In genomic region chr3:49929333-49930240, GRCh38 we compare ENCODE assay signal across 1 cellular context.
TF ChIP-seq lines count a peak whose summit lies in the region.

MON1A (minus strand) TSS chr3:49929811; CDS start chr3:49913346, 16,465 bp downstream.

TF ChIP-seq in HepG2, 621 proteins besides CTCF, POLR2A, EP300 and RAD21 (continued from another document and continues in another):
- TF ChIP-seq, protein P1, sequence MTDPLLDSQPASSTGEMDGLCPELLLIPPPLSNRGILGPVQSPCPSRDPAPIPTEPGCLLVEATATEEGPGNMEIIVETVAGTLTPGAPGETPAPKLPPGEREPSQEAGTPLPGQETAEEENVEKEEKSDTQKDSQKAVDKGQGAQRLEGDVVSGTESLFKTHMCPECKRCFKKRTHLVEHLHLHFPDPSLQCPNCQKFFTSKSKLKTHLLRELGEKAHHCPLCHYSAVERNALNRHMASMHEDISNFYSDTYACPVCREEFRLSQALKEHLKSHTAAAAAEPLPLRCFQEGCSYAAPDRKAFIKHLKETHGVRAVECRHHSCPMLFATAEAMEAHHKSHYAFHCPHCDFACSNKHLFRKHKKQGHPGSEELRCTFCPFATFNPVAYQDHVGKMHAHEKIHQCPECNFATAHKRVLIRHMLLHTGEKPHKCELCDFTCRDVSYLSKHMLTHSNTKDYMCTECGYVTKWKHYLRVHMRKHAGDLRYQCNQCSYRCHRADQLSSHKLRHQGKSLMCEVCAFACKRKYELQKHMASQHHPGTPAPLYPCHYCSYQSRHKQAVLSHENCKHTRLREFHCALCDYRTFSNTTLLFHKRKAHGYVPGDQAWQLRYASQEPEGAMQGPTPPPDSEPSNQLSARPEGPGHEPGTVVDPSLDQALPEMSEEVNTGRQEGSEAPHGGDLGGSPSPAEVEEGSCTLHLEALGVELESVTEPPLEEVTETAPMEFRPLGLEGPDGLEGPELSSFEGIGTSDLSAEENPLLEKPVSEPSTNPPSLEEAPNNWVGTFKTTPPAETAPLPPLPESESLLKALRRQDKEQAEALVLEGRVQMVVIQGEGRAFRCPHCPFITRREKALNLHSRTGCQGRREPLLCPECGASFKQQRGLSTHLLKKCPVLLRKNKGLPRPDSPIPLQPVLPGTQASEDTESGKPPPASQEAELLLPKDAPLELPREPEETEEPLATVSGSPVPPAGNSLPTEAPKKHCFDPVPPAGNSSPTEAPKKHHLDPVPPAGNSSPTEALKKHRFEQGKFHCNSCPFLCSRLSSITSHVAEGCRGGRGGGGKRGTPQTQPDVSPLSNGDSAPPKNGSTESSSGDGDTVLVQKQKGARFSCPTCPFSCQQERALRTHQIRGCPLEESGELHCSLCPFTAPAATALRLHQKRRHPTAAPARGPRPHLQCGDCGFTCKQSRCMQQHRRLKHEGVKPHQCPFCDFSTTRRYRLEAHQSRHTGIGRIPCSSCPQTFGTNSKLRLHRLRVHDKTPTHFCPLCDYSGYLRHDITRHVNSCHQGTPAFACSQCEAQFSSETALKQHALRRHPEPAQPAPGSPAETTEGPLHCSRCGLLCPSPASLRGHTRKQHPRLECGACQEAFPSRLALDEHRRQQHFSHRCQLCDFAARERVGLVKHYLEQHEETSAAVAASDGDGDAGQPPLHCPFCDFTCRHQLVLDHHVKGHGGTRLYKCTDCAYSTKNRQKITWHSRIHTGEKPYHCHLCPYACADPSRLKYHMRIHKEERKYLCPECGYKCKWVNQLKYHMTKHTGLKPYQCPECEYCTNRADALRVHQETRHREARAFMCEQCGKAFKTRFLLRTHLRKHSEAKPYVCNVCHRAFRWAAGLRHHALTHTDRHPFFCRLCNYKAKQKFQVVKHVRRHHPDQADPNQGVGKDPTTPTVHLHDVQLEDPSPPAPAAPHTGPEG (CRISPR knock-in tag; IDR thresholded peaks at IDR 0.05): peak; percentile 81
- TF ChIP-seq ZFY (CRISPR knock-in tag; IDR thresholded peaks at IDR 0.05) (peak; percentile 100), ZNF605 (CRISPR knock-in tag; IDR thresholded peaks at IDR 0.05) (peak; percentile 88), ZNF446 (CRISPR knock-in tag; IDR thresholded peaks at IDR 0.05) (no peak), KDM5A (IDR thresholded peaks at IDR 0.05; ENCODE audit: borderline replicate concordance, low read length) (peak; percentile 38; the same call in 1 of the 2 replicates), GTF2F1 (IDR thresholded peaks at IDR 0.05; ENCODE audit: low read length) (no peak), HNRNPLL (IDR thresholded peaks at IDR 0.05; ENCODE audit: low read depth, low read length, poor library complexity, severe bottlenecking) (peak; percentile 76), PLSCR1 (CRISPR knock-in tag; IDR thresholded peaks at IDR 0.05; ENCODE audit: borderline replicate concordance) (no peak; the same call in 1 of the 2 replicates), TGIF2 (CRISPR knock-in tag; IDR thresholded peaks at IDR 0.05) (peak; percentile 97), PRDM4 (CRISPR knock-in tag; IDR thresholded peaks at IDR 0.05; ENCODE audit: borderline replicate concordance) (no peak), BATF2 (CRISPR knock-in tag; IDR thresholded peaks at IDR 0.05) (no peak), KLF16 (CRISPR knock-in tag; IDR thresholded peaks at IDR 0.05) (peak in 1 of 2 experiments; percentile 93; a peak in 2 of 4 replicates), NFE2L2 (IDR thresholded peaks at IDR 0.05; ENCODE audit: low read length) (no peak), ZNF614 (CRISPR knock-in tag; IDR thresholded peaks at IDR 0.05; ENCODE audit: borderline replicate concordance) (peak; percentile 87), MBD4 (IDR thresholded peaks at IDR 0.05; ENCODE audit: borderline replicate concordance, low read length) (no peak), TRIM24 (CRISPR knock-in tag; IDR thresholded peaks at IDR 0.05) (no peak), KAT8 (CRISPR knock-in tag; IDR thresholded peaks at IDR 0.05) (peak; percentile 91), ZNF589 (CRISPR knock-in tag; conservative IDR thresholded peaks at IDR 0.05) (no peak), ZNF883 (CRISPR knock-in tag; IDR thresholded peaks at IDR 0.05; ENCODE audit: not compliant biosample characterization) (peak; percentile 15), SPEN (CRISPR knock-in tag; IDR thresholded peaks at IDR 0.05; ENCODE audit: low read depth) (peak; percentile 75), ZNF619 (CRISPR knock-in tag; IDR thresholded peaks at IDR 0.05) (0 out of 2 replicates have a peak, but pooled peaks have one; percentile 56), ATF6 (CRISPR knock-in tag; conservative IDR thresholded peaks at IDR 0.05) (no peak; the same call in 1 of the 2 replicates), ZFP1 (CRISPR knock-in tag; IDR thresholded peaks at IDR 0.05) (no peak), NFKBIZ (CRISPR knock-in tag; IDR thresholded peaks at IDR 0.05) (no peak), ZNF572 (CRISPR knock-in tag; IDR thresholded peaks at IDR 0.05) (no peak), SIN3B (IDR thresholded peaks at IDR 0.05; ENCODE audit: low read length) (no peak), ZNF615 (CRISPR knock-in tag; IDR thresholded peaks at IDR 0.05; ENCODE audit: borderline replicate concordance) (no peak), ATAD3A (CRISPR knock-in tag; IDR thresholded peaks at IDR 0.05) (no peak), MXI1 (IDR thresholded peaks at IDR 0.05; ENCODE audit: borderline replicate concordance, low read depth, low read length) (peak; percentile 96; the same call in 2 of the 3 replicates), ZNF44 (CRISPR knock-in tag; IDR thresholded peaks at IDR 0.05) (no peak; the same call in 1 of the 2 replicates), SRF (IDR thresholded peaks at IDR 0.05; ENCODE audit: low read depth, low read length) (0 out of 2 replicates have a peak, but pooled peaks have one; percentile 29), ZEB1 (IDR thresholded peaks at IDR 0.05; ENCODE audit: insufficient replicate concordance, low read depth) (peak; percentile 74), MED8 (CRISPR knock-in tag; IDR thresholded peaks at IDR 0.05; ENCODE audit: insufficient replicate concordance) (no peak), ZNF569 (CRISPR knock-in tag; IDR thresholded peaks at IDR 0.05; ENCODE audit: borderline replicate concordance) (0 out of 2 replicates have a peak, but pooled peaks have one; percentile 41), ZBTB8A (CRISPR knock-in tag; IDR thresholded peaks at IDR 0.05; ENCODE audit: borderline replicate concordance, low read depth) (no peak), TP53 (CRISPR knock-in tag; conservative IDR thresholded peaks at IDR 0.05) (0 out of 2 replicates have a peak, but pooled peaks have one; percentile 80), ZNF232 (CRISPR knock-in tag; IDR thresholded peaks at IDR 0.05; ENCODE audit: borderline replicate concordance) (peak; percentile 62; the same call in 1 of the 2 replicates), IKZF1 (IDR thresholded peaks at IDR 0.05) (no peak), USF2 (IDR thresholded peaks at IDR 0.05; ENCODE audit: low read depth, low read length) (peak; percentile 35; the same call in 1 of the 2 replicates), USF2 (CRISPR knock-in tag; IDR thresholded peaks at IDR 0.05; ENCODE audit: borderline replicate concordance) (peak; percentile 75), E2F1 (CRISPR knock-in tag; IDR thresholded peaks at IDR 0.05) (peak; percentile 81)
- TF ChIP-seq, protein P2, sequence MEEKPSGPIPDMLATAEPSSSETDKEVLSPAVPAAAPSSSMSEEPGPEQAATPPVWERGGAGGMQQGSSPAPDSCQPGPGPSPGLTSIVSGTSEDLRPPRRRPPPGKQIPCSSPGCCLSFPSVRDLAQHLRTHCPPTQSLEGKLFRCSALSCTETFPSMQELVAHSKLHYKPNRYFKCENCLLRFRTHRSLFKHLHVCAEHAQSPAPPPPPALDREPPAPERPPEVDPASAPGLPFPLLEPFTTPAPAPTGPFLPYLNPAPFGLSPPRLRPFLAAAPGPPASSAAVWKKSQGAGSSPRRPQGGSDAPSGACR (CRISPR knock-in tag; IDR thresholded peaks at IDR 0.05): no peak
- TF ChIP-seq, protein P3, sequence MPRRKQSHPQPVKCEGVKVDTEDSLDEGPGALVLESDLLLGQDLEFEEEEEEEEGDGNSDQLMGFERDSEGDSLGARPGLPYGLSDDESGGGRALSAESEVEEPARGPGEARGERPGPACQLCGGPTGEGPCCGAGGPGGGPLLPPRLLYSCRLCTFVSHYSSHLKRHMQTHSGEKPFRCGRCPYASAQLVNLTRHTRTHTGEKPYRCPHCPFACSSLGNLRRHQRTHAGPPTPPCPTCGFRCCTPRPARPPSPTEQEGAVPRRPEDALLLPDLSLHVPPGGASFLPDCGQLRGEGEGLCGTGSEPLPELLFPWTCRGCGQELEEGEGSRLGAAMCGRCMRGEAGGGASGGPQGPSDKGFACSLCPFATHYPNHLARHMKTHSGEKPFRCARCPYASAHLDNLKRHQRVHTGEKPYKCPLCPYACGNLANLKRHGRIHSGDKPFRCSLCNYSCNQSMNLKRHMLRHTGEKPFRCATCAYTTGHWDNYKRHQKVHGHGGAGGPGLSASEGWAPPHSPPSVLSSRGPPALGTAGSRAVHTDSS (CRISPR knock-in tag; conservative IDR thresholded peaks at IDR 0.05): no peak
- TF ChIP-seq, protein P4, sequence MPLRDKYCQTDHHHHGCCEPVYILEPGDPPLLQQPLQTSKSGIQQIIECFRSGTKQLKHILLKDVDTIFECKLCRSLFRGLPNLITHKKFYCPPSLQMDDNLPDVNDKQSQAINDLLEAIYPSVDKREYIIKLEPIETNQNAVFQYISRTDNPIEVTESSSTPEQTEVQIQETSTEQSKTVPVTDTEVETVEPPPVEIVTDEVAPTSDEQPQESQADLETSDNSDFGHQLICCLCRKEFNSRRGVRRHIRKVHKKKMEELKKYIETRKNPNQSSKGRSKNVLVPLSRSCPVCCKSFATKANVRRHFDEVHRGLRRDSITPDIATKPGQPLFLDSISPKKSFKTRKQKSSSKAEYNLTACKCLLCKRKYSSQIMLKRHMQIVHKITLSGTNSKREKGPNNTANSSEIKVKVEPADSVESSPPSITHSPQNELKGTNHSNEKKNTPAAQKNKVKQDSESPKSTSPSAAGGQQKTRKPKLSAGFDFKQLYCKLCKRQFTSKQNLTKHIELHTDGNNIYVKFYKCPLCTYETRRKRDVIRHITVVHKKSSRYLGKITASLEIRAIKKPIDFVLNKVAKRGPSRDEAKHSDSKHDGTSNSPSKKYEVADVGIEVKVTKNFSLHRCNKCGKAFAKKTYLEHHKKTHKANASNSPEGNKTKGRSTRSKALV (CRISPR knock-in tag; IDR thresholded peaks at IDR 0.05): peak; percentile 72
